Comparison of ENCODE assay signal across 16 cellular contexts in the genomic region with DNA sequence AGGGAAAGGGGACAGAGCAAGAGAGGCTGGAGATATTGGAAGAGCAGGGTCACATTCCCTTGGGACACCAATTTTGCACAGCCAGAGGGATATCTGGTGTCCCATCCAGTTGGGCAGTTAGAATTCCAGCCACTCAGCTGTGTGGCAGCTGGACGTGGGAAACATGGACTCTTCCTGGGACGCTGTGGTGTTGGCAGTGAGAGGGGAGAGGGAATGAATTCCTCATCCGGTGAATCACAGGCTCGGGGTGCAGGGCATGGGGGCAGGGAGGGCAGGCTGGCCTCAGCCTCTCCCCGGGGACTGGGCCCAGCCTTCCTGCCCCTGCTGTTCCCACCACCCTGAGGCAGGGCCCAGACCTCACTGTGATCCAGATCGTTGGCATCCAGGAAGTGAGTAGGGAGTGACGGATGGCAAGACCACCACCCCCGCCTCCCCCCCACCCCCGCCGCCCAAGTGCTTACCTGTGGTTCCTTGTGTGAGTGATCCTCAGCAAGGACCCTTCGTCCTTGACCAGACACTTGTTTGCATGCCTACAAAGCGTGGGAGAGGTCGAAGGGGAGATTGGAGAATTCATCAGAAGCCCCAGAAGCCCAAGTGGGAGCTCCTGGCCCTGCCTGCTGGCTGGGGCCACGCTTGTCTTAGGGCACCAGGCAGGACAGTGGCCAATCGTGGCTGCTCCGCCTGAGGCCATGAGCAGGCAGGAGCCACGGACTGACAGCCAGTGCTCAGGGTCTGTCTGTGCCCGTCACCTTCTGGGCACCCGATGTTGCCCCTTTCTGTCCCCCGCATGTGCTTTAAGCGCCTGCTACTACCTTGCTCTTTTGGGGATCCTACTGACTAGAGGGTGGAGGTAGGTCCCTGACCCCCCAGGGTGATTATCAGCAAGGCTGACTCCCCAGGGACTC. TPM values are rescaled to one million over a fixed set of nuclear protein-coding genes. Genes with fewer than 3 reads are reported as not detected.
DNase-seq lines count a peak whose midpoint lies in the region; ATAC-seq, FAIRE-seq and TF ChIP-seq lines count a peak whose summit lies in the region.
"Had no signal": no experiment of that assay in that cellular context is flagged by ENCODE, and none has a peak within 500 bp of the region (broad histone marks: within the 10 kb centered on the region; RNA-seq: fewer than 3 reads in every experiment).

No MANE protein-coding gene starts in this region.

- no peaks in the 10 kb centered on the region for H3K4me1 ChIP-seq in upper lobe of right lung
- H3K4me1 ChIP-seq: ascending aorta had no signal

- FAIRE-seq in GM12891 (lab: Jason Lieb, UNC): no peak

- H3K27me3 Mint-ChIP-seq in stimulated activated naive CD8-positive, alpha-beta T cell treated with anti-CD3 and anti-CD28 coated beads, Interleukin-15, amount 100 ng/mL, for 72 hours: peaks cover 7% of the 10 kb centered on the region

- no peaks in the 10 kb centered on the region for H3K9me3 Mint-ChIP-seq in stimulated activated naive CD8-positive, alpha-beta T cell treated with anti-CD3 and anti-CD28 coated beads, Interleukin-15, amount 100 ng/mL, for 72 hours
- H3K9me3 Mint-ChIP-seq: immature natural killer cell had no signal

- TF ChIP-seq POLR2A in GM12891 (IDR thresholded peaks at IDR 0.05; ENCODE audit: low read depth, low read length): no peak

- H3K36me3 ChIP-seq in upper lobe of right lung: no peaks in the 10 kb centered on the region
- H3K36me3 ChIP-seq: ascending aorta, BE2C, neutrophil had no signal

- TF ChIP-seq CTCF in upper lobe of right lung (IDR thresholded peaks at IDR 0.05): no peak

- no peak overlapping the region for H3K4me3 ChIP-seq in upper lobe of right lung
- H3K4me3 ChIP-seq: ascending aorta had no signal

- H3K4me3 Mint-ChIP-seq in stimulated activated naive CD8-positive, alpha-beta T cell treated with anti-CD3 and anti-CD28 coated beads, Interleukin-15, amount 100 ng/mL, for 72 hours: no peak overlapping the region
- H3K4me3 Mint-ChIP-seq: immature natural killer cell had no signal

- H3K9me3 ChIP-seq in upper lobe of right lung: no peaks in the 10 kb centered on the region
- H3K9me3 ChIP-seq: ascending aorta, BE2C, neutrophil had no signal

- H3K27ac ChIP-seq in upper lobe of right lung: no peak overlapping the region
- H3K27ac ChIP-seq: ascending aorta, neutrophil had no signal

- H3K27me3 ChIP-seq in upper lobe of right lung: peaks cover 11% of the 10 kb centered on the region
- H3K27me3 ChIP-seq: ascending aorta, BE2C had no signal

- no peak overlapping the region for H3K27ac Mint-ChIP-seq in stimulated activated naive CD8-positive, alpha-beta T cell treated with anti-CD3 and anti-CD28 coated beads, Interleukin-15, amount 100 ng/mL, for 72 hours
- H3K27ac Mint-ChIP-seq: immature natural killer cell had no signal

- ATAC-seq in left cardiac atrium: no peak
- no peak for ATAC-seq in upper lobe of right lung
- ATAC-seq in stimulated activated naive CD8-positive, alpha-beta T cell treated with anti-CD3 and anti-CD28 coated beads, Interleukin-15, amount 100 ng/mL, for 72 hours: no peak

- H3K4me1 Mint-ChIP-seq in stimulated activated naive CD8-positive, alpha-beta T cell treated with anti-CD3 and anti-CD28 coated beads, Interleukin-15, amount 100 ng/mL, for 72 hours: no peaks in the 10 kb centered on the region
- H3K4me1 Mint-ChIP-seq: immature natural killer cell had no signal

- intact Hi-C loops in cardiac septum (cut with DNase I) (no loop called here), left cardiac atrium (cut with DNase I) (no loop called here), upper lobe of right lung (cut with DNase I) (no loop called here)

- DNase-seq in cardiac septum (ENCODE audit: low spot score): peak; percentile 36
- no peak for DNase-seq in left cardiac atrium
- peak; percentile 17 for DNase-seq in RKO (ENCODE audit: low spot score)
- DNase-seq in glomerular visceral epithelial cell (ENCODE audit: extremely low spot score): peak; percentile 51
- peak; percentile 47 for DNase-seq in upper lobe of right lung
- DNase-seq in DMS53 (lab: John Stamatoyannopoulos, UW): no peak
- DNase-seq in GM12891 (ENCODE audit: insufficient read length, low spot score): no peak
- DNase-seq in stimulated activated naive CD8-positive, alpha-beta T cell treated with anti-CD3 and anti-CD28 coated beads, Interleukin-15, amount 100 ng/mL, for 72 hours: no peak
- DNase-seq: activated CD4-positive, alpha-beta T cell treated with anti-CD3 and anti-CD28 coated beads, Interleukin-2, amount 50 U/mL, for 4 hours; erythroblast; immature natural killer cell; MM.1S; NCI-H524 treated with DMSO at 0.1 percent for 48 hours had no signal

TF ChIP-seq in GM12891, 5 proteins besides CTCF, POLR2A, EP300 and RAD21:
- TF ChIP-seq PAX5 (IDR thresholded peaks at IDR 0.05; ENCODE audit: insufficient read depth, low read length, severe bottlenecking): no peak
- no peak for TF ChIP-seq SPI1 (IDR thresholded peaks at IDR 0.05; ENCODE audit: low read depth, low read length)
- no peak for TF ChIP-seq POLR2AphosphoS5 (IDR thresholded peaks at IDR 0.05; ENCODE audit: low read depth, low read length)
- TF ChIP-seq TAF1 (IDR thresholded peaks at IDR 0.05; ENCODE audit: low read depth, low read length): no peak
- TF ChIP-seq POU2F2 (IDR thresholded peaks at IDR 0.05; ENCODE audit: low read depth, low read length): no peak

RNA-seq across cellular contexts. Expression of gene WNT3A, which starts 8.7 kb away (rescaled TPM):
- not detected for total RNA-seq in cardiac septum
- total RNA-seq in left cardiac atrium: not detected
- 10.1 TPM for total RNA-seq in upper lobe of right lung
- polyA plus RNA-seq in GM12891 (2012; ENCODE audit: low read depth, missing spikeins): not detected
- total RNA-seq: ascending aorta had no signal
- polyA plus RNA-seq: immature natural killer cell had no signal

Comparison
In these comparisons a context has a peak if more than half of its experiments do, and no peak if none do; other contexts are left out.
1. DNase-seq: peak in cardiac septum (single experiment), RKO (single experiment), glomerular visceral epithelial cell (single experiment) and upper lobe of right lung (single experiment); none in left cardiac atrium (single experiment), DMS53 (single experiment), GM12891 (single experiment) and stimulated activated naive CD8-positive, alpha-beta T cell treated with anti-CD3 and anti-CD28 coated beads, Interleukin-15, amount 100 ng/mL, for 72 hours (0 of 2).
2. RNA of gene WNT3A, which starts 8.7 kb away (total RNA-seq): 10.1 TPM in upper lobe of right lung (single experiment); not detected in cardiac septum (single experiment) and not detected in left cardiac atrium; every median in the first group is over 10 times any median in the second.